15 cellular contexts compared by ENCODE assay signal in genomic region chr1:224735159-224735558, GRCh38.
"Had no signal": no experiment of that assay in that cellular context is flagged by ENCODE, and none has a peak within 500 bp of the region (broad histone marks: within the 10 kb centered on the region; RNA-seq: fewer than 3 reads in every experiment).

No MANE protein-coding gene starts in this region.

- DNase-seq: activated CD8-positive, alpha-beta memory T cell treated with anti-CD3 and anti-CD28 coated beads for 24 hours; cerebellar nuclear complex; effector CD8-positive, alpha-beta T cell; esophagus squamous epithelium; mammary epithelial cell; sigmoid colon; stimulated activated CD4-positive, alpha-beta T cell treated with anti-CD3 and anti-CD28 coated beads, Interleukin-1b, Interleukin-23, amount 100 ng/mL, for 48 hours had no signal

- H3K27ac ChIP-seq: ascending aorta, breast epithelium, esophagus squamous epithelium, hepatocyte, neural progenitor cell, sigmoid colon had no signal

- H3K27me3 ChIP-seq: ascending aorta, breast epithelium, esophagus squamous epithelium, hepatocyte, neural progenitor cell, sigmoid colon had no signal

- H3K4me3 Mint-ChIP-seq: neural progenitor cell had no signal

- H3K9me3 ChIP-seq: ascending aorta, breast epithelium, esophagus squamous epithelium, sigmoid colon had no signal

- H3K36me3 Mint-ChIP-seq: neural progenitor cell had no signal

- H3K4me1 ChIP-seq: ascending aorta, breast epithelium had no signal

- H3K4me2 ChIP-seq: hepatocyte, neural progenitor cell had no signal

- H3K36me3 ChIP-seq: ascending aorta, breast epithelium, esophagus squamous epithelium, neural progenitor cell, sigmoid colon had no signal

- FAIRE-seq: endothelial cell of umbilical vein, keratinocyte had no signal

- H3K9ac ChIP-seq: neural progenitor cell had no signal

- H3K4me3 ChIP-seq: ascending aorta, breast epithelium, esophagus squamous epithelium, hepatocyte, neural progenitor cell, sigmoid colon had no signal

- H3K79me2 ChIP-seq: hepatocyte had no signal

- ATAC-seq: activated CD4-positive, CD25-positive, alpha-beta regulatory T cell treated with anti-CD3 and anti-CD28 coated beads, Interleukin-2, amount 50 U/mL, for 24 hours; left lobe of liver had no signal

- H3K9me3 Mint-ChIP-seq: neural progenitor cell had no signal

- H3K27ac Mint-ChIP-seq: neural progenitor cell had no signal

- H2AFZ ChIP-seq: hepatocyte, neural progenitor cell had no signal
